In the genomic region with DNA sequence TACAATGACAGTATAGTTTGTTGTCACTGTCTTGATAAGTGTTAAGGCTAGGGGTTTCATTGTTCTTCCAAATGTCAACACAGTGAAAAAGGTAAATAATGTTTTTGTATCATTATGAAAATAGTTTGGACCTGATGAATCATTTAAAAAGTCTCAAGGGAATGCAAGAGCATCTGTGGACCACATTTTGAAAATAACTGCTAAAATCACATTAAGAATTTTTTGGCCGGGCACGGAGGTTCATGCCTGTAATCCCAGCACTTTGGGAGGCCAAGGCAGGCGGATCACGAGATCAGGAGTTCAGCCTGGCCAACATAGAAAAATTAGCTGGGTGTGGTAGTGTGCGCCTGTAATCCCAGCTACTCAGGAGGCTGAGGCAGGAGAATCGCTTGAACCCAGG, we compare ENCODE assay signal across 1 cellular context.
TF ChIP-seq lines count a peak whose summit lies in the region.

No MANE protein-coding gene starts in this region.

TF ChIP-seq in SK-N-SH treated with all-trans-retinoic acid at 6 μM for 48 hours, 23 proteins besides CTCF, POLR2A, EP300 and RAD21 (continued from another document):
- TF ChIP-seq, protein P1, sequence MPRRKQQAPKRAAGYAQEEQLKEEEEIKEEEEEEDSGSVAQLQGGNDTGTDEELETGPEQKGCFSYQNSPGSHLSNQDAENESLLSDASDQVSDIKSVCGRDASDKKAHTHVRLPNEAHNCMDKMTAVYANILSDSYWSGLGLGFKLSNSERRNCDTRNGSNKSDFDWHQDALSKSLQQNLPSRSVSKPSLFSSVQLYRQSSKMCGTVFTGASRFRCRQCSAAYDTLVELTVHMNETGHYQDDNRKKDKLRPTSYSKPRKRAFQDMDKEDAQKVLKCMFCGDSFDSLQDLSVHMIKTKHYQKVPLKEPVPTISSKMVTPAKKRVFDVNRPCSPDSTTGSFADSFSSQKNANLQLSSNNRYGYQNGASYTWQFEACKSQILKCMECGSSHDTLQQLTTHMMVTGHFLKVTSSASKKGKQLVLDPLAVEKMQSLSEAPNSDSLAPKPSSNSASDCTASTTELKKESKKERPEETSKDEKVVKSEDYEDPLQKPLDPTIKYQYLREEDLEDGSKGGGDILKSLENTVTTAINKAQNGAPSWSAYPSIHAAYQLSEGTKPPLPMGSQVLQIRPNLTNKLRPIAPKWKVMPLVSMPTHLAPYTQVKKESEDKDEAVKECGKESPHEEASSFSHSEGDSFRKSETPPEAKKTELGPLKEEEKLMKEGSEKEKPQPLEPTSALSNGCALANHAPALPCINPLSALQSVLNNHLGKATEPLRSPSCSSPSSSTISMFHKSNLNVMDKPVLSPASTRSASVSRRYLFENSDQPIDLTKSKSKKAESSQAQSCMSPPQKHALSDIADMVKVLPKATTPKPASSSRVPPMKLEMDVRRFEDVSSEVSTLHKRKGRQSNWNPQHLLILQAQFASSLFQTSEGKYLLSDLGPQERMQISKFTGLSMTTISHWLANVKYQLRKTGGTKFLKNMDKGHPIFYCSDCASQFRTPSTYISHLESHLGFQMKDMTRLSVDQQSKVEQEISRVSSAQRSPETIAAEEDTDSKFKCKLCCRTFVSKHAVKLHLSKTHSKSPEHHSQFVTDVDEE (CRISPR knock-in tag; IDR thresholded peaks at IDR 0.05), result no peak
- TF ChIP-seq, protein P2, sequence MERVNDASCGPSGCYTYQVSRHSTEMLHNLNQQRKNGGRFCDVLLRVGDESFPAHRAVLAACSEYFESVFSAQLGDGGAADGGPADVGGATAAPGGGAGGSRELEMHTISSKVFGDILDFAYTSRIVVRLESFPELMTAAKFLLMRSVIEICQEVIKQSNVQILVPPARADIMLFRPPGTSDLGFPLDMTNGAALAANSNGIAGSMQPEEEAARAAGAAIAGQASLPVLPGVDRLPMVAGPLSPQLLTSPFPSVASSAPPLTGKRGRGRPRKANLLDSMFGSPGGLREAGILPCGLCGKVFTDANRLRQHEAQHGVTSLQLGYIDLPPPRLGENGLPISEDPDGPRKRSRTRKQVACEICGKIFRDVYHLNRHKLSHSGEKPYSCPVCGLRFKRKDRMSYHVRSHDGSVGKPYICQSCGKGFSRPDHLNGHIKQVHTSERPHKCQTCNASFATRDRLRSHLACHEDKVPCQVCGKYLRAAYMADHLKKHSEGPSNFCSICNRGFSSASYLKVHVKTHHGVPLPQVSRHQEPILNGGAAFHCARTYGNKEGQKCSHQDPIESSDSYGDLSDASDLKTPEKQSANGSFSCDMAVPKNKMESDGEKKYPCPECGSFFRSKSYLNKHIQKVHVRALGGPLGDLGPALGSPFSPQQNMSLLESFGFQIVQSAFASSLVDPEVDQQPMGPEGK (CRISPR knock-in tag; IDR thresholded peaks at IDR 0.05; ENCODE audit: borderline replicate concordance), result no peak
- no peak for TF ChIP-seq ZFP3 (CRISPR knock-in tag; IDR thresholded peaks at IDR 0.05)
